7 cellular contexts compared by ENCODE assay signal in genomic region chr3:123717451-123717850, GRCh38.
DNase-seq lines count a peak whose midpoint lies in the region; FAIRE-seq and TF ChIP-seq lines count a peak whose summit lies in the region.
"Not testable (repeated sequence)": the region's sequence is repeated elsewhere in the genome, so short reads cannot be mapped to it uniquely, and the experiment has no call there.

No MANE protein-coding gene starts in this region.

- TF ChIP-seq CTCF in astrocyte (IDR thresholded peaks at IDR 0.05; ENCODE audit: insufficient read depth, low read depth, low read length); fibroblast of the aortic adventitia (IDR thresholded peaks at IDR 0.05; ENCODE audit: insufficient read depth, low read length): not testable (repeated sequence)

- peaks cover 13% of the 10 kb centered on the region for H3K36me3 Mint-ChIP-seq in astrocyte (ENCODE audit: low read depth, unreplicated experiment)

- H3K4me1 Mint-ChIP-seq in astrocyte (ENCODE audit: low read depth, unreplicated experiment), result peaks cover 37% of the 10 kb centered on the region

- H4K20me1 ChIP-seq in astrocyte (ENCODE audit: insufficient read depth, low read length), result not testable (repeated sequence)

- H3K4me1 ChIP-seq in astrocyte (ENCODE audit: insufficient read depth, low read length) (peaks cover 19% of the 10 kb centered on the region), skeletal muscle satellite cell (ENCODE audit: control insufficient read depth, insufficient read depth, low read length) (peaks cover 30% of the 10 kb centered on the region)

- not testable (repeated sequence) for H3K9ac ChIP-seq in astrocyte (ENCODE audit: low read length)
- H3K9ac ChIP-seq in skeletal muscle satellite cell (ENCODE audit: low read depth, low read length), result peak overlapping the region; percentile 22

- not testable (repeated sequence) for H3K79me2 ChIP-seq in astrocyte (ENCODE audit: insufficient read depth, low read length)

- not testable (repeated sequence) for H3K4me3 Mint-ChIP-seq in astrocyte (ENCODE audit: unreplicated experiment)

- H3K4me2 ChIP-seq in astrocyte (ENCODE audit: low read length), result peak overlapping the region; percentile 30
- H3K4me2 ChIP-seq in skeletal muscle satellite cell (ENCODE audit: low read length), result not testable (repeated sequence)

- not testable (repeated sequence) for H3K27me3 Mint-ChIP-seq in astrocyte (ENCODE audit: low read depth, unreplicated experiment)

- peak; percentile 96 for DNase-seq in EH (ENCODE audit: low read depth)
- peak; percentile 73 for DNase-seq in HS-27A (ENCODE audit: low read depth)
- peak; percentile 75 for DNase-seq in RCC 7860 (ENCODE audit: low spot score)
- peak; percentile 77 for DNase-seq in astrocyte (ENCODE audit: low read depth)
- peak; percentile 27 for DNase-seq in fibroblast of the aortic adventitia (ENCODE audit: low read depth)
- peak; percentile 48 for DNase-seq in myocyte (ENCODE audit: low read depth)

- peak overlapping the region; percentile 69 for H3K27ac ChIP-seq in astrocyte (ENCODE audit: low read depth, low read length)

- H3K36me3 ChIP-seq in astrocyte (ENCODE audit: insufficient read depth, low read length), result peaks cover 12% of the 10 kb centered on the region
- not testable (repeated sequence) for H3K36me3 ChIP-seq in skeletal muscle satellite cell (ENCODE audit: insufficient read depth, low read length)

- not testable (repeated sequence) for H3K4me3 ChIP-seq in astrocyte (ENCODE audit: insufficient read depth, low read depth, low read length); fibroblast of the aortic adventitia (ENCODE audit: low read depth, low read length); skeletal muscle satellite cell (ENCODE audit: low read length)

- H3K9me3 ChIP-seq in astrocyte (ENCODE audit: insufficient read depth, low read depth, low read length); skeletal muscle satellite cell (replicated peaks; ENCODE audit: low read length): not testable (repeated sequence)

- peak; percentile 88 for FAIRE-seq in RCC 7860 (lab: Jason Lieb, UNC)
- FAIRE-seq in astrocyte (lab: Jason Lieb, UNC), result peak; percentile 23

- not testable (repeated sequence) for H3K27me3 ChIP-seq in astrocyte (ENCODE audit: insufficient read depth, low read length); skeletal muscle satellite cell (ENCODE audit: control insufficient read depth, insufficient read depth, low read length)

- not testable (repeated sequence) for H3K9me3 Mint-ChIP-seq in astrocyte (ENCODE audit: unreplicated experiment)

- H3K27ac Mint-ChIP-seq in astrocyte (ENCODE audit: unreplicated experiment), result peak overlapping the region; percentile 28

- H2AFZ ChIP-seq in astrocyte (ENCODE audit: low read depth, low read length), result not testable (repeated sequence)

Comparison
In these comparisons a context has a peak if more than half of its experiments do, and no peak if none do; other contexts are left out.
1. DNase-seq: peak in every context shown above with its lines; median percentile 96 in EH; 77 in astrocyte; 75 in RCC 7860; 73 in HS-27A; 48 in myocyte; 27 in fibroblast of the aortic adventitia.